Comparison of ENCODE assay signal across 11 cellular contexts in the genomic region with DNA sequence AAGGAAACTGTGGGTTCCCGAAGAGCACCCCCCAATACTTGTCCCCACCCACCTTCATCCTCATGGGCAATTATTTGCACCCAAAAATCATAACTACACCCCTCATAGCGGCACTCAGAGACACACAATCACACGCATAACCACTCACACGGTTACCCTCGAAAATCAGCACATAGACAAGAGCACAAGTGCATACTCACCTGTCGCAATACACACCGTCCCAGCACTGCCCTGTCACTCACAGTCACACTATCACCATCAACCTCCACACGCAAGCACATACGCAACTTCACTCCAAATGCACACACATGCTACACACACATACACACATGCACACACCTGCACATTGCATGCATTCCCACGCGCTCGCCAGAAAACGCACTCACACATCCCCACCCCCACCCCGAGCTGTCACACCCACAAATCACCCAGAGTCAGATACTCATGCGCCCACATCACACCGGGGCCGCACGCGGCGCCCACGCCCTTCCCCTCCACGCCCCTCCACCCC. TPM values are rescaled to one million over a fixed set of nuclear protein-coding genes. Genes with fewer than 3 reads are reported as not detected.
A peak's percentile ranks its signal among the peaks of the same experiment; 100 is the strongest.
DNase-seq lines count a peak whose midpoint lies in the region; ATAC-seq, FAIRE-seq and TF ChIP-seq lines count a peak whose summit lies in the region.
"Had no signal": no experiment of that assay in that cellular context is flagged by ENCODE, and none has a peak within 500 bp of the region (broad histone marks: within the 10 kb centered on the region; RNA-seq: fewer than 3 reads in every experiment).

No MANE protein-coding gene starts in this region.

- TF ChIP-seq EP300 in GM12878 (IDR thresholded peaks at IDR 0.05; ENCODE audit: borderline replicate concordance in 1 of 2, control insufficient read depth in 1 of 2, low read depth in 2 of 2, low read length in 2 of 2): no peak

- no peak overlapping the region for H3K4me3 ChIP-seq in GM12878
- H3K4me3 ChIP-seq in spleen: peak overlapping the region in 6 of 8 donors; percentile 15 to 48 (median 21)

- H3K36me3 ChIP-seq in GM12878 (ENCODE audit: control insufficient read depth in 2 of 2, insufficient read depth in 2 of 2, low read length in 1 of 2) (no peaks in the 10 kb centered on the region), spleen (no peaks in the 10 kb centered on the region)

- no peaks in the 10 kb centered on the region for H3K9me3 Mint-ChIP-seq in immature natural killer cell

- RAD21 ChIA-PET in GM12878 (lab: Charles Lee; ENCODE audit: unreplicated experiment): interaction anchor here (1.4 kb wide), 1 partner anchor 18 kb away, joined by 5 read pairs; no protein-coding TSS in a partner anchor

- POLR2A ChIA-PET in GM12878 (lab: Charles Lee): no interaction called here

- no peaks in the 10 kb centered on the region for H3K36me3 Mint-ChIP-seq in immature natural killer cell

- CTCF ChIA-PET in GM12878 (lab: Yijun Ruan, JAX): interaction anchor here (2.1 kb wide), 1 partner anchor 18 kb away, joined by 6 read pairs; no protein-coding TSS in a partner anchor

- TF ChIP-seq POLR2A in GM12878 (IDR thresholded peaks at IDR 0.05; ENCODE audit: low read depth, low read length) (no peak), spleen (IDR thresholded peaks at IDR 0.05) (no peak)

- H3K27ac ChIP-seq in GM12878 (ENCODE audit: control insufficient read depth, insufficient read depth) (no peak overlapping the region), spleen (no peak overlapping the region)

- peak; percentile 18 to 26 for DNase-seq in activated CD4-positive, alpha-beta T cell treated with anti-CD3 and anti-CD28 coated beads for 4 hours
- DNase-seq in activated CD4-positive, alpha-beta T cell treated with anti-CD3 and anti-CD28 coated beads for 1 hour: no peak
- DNase-seq in GM12878 (ENCODE audit: low read depth, low spot score) (no peak), immature natural killer cell (peak in 1 of 3 donors; percentile 36), spleen (no peak), NCI-H345 treated with DMSO at 0.1 percent for 48 hours (lab: John Stamatoyannopoulos, UW; ENCODE audit: unreplicated experiment) (no peak)
- DNase-seq: KBM-7 had no signal

- TF ChIP-seq RAD21 in GM12878 (IDR thresholded peaks at IDR 0.05; ENCODE audit: insufficient read depth, low read depth, low read length): no peak

- H3K4me1 Mint-ChIP-seq in immature natural killer cell: peaks cover 50 to 56% of the 10 kb centered on the region in 2 donors

- H3K27ac Mint-ChIP-seq in immature natural killer cell: peak overlapping the region in 4 of 6 donors; percentile 0 to 88 (median 54)

- no peaks in the 10 kb centered on the region; the same call in 2 of the 3 replicates for H3K9me3 ChIP-seq in GM12878 (replicated peaks; ENCODE audit: control insufficient read depth, insufficient read depth, low read length)
- no peaks in the 10 kb centered on the region for H3K9me3 ChIP-seq in spleen

- H3K4me1 ChIP-seq in GM12878 (ENCODE audit: control insufficient read depth, insufficient read depth, low read length) (no peaks in the 10 kb centered on the region), spleen (peaks cover 0 to 29% (median 9%) of the 10 kb centered on the region in 6 donors)

- ATAC-seq in GM12878 (no peak), GM19035 (IDR thresholded peaks at IDR 0.05; ENCODE audit: unreplicated experiment) (no peak), HG03095 (IDR thresholded peaks at IDR 0.05; ENCODE audit: unreplicated experiment) (no peak)

- FAIRE-seq in GM12878 (lab: Jason Lieb, UNC): no peak
- FAIRE-seq: A204.1, TTC549 had no signal

- H3K4me2 ChIP-seq in GM12878 (ENCODE audit: control insufficient read depth, insufficient read depth): no peak overlapping the region

- intact Hi-C loops in GM12878 (cut with micrococcal nuclease; ENCODE audit: unreplicated experiment) (no loop called here), spleen (cut with DNase I; ENCODE audit: low total_unique reads) (no loop called here)

- in situ Hi-C loops in GM12878 (cut with MboI): no loop called here

- BruUV-seq in GM12878 (replicated peaks; lab: Mats Ljungman, UMichigan): no TSS peak

- no peak overlapping the region for H3K9ac ChIP-seq in GM12878 (ENCODE audit: control insufficient read depth, insufficient read depth, low read length)

- peaks cover 3 to 4% of the 10 kb centered on the region in 2 experiments; a peak in 3 of 4 replicates for H3K27me3 ChIP-seq in GM12878 (replicated peaks in 1 of 2; ENCODE audit: control insufficient read depth in 2 of 2, insufficient read depth in 2 of 2, low read length in 1 of 2)
- peaks cover 0 to 100% (median 31%) of the 10 kb centered on the region in 7 donors for H3K27me3 ChIP-seq in spleen (replicated peaks in 1 of 7)

- TF ChIP-seq CTCF in GM12878 (IDR thresholded peaks at IDR 0.05 in 2 of 3, conservative IDR thresholded peaks at IDR 0.05 in 1 of 3; ENCODE audit: control insufficient read depth in 2 of 3, extremely low read depth in 1 of 3, insufficient read depth in 1 of 3, low read depth in 3 of 3, low read length in 3 of 3) (no peak), spleen (IDR thresholded peaks at IDR 0.05 in 8 of 11, conservative IDR thresholded peaks at IDR 0.05 in 3 of 11) (no peak)

- SMC1A ChIA-PET in GM12878 (lab: Charles Lee; ENCODE audit: uncharacterized antibody, unreplicated experiment): no interaction called here

- peak overlapping the region; percentile 78 to 89 (median 84) for H3K4me3 Mint-ChIP-seq in immature natural killer cell

- H3K27me3 Mint-ChIP-seq in immature natural killer cell (ENCODE audit: low read depth in 3 of 3): peaks cover 16 to 29% (median 24%) of the 10 kb centered on the region in 3 donors

- H2AFZ ChIP-seq in GM12878 (ENCODE audit: control insufficient read depth, low read depth, low read length): no peak overlapping the region

- H4K20me1 ChIP-seq in GM12878 (ENCODE audit: control insufficient read depth, insufficient read depth): no peaks in the 10 kb centered on the region

- H3K79me2 ChIP-seq in GM12878 (ENCODE audit: control insufficient read depth, insufficient read depth, low read length): no peaks in the 10 kb centered on the region

- WGBS in GM12878 (ENCODE audit: insufficient coverage, insufficient replicate concordance, low lambda C conversion rate, missing lambda C conversion rate): 32% methylated on average over 21 of the region's 22 CpGs
- 10 to 20% (median 15%) methylated on average over 21 to 22 of the region's 22 CpGs for WGBS in spleen, 5 donors

TF ChIP-seq in GM12878, 131 proteins besides CTCF, POLR2A, EP300 and RAD21:
- TF ChIP-seq, protein P1, sequence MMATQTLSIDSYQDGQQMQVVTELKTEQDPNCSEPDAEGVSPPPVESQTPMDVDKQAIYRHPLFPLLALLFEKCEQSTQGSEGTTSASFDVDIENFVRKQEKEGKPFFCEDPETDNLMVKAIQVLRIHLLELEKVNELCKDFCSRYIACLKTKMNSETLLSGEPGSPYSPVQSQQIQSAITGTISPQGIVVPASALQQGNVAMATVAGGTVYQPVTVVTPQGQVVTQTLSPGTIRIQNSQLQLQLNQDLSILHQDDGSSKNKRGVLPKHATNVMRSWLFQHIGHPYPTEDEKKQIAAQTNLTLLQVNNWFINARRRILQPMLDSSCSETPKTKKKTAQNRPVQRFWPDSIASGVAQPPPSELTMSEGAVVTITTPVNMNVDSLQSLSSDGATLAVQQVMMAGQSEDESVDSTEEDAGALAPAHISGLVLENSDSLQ (IDR thresholded peaks at IDR 0.05): peak; percentile 78
- TF ChIP-seq TCF7 (IDR thresholded peaks at IDR 0.05; ENCODE audit: borderline replicate concordance): no peak
- TF ChIP-seq BCL11A (IDR thresholded peaks at IDR 0.05; ENCODE audit: low read depth, low read length): no peak

RNA-seq across cellular contexts. Expression of gene COL5A3, which starts 0.5 kb away (rescaled TPM):
- 1.4 TPM in 2 replicates for total RNA-seq in GM12878 (2013; cell fraction: nucleolus; rRNA removed)
- total RNA-seq in GM12878 (2014; rRNA removed) (under 0.01 and 0.05 TPM in 2 replicates), GM12878 (2014; rRNA removed; fragmentation: Illumina TruSeq; extraction: Trizol) (0.05 and 0.09 TPM in 2 replicates), GM12878 (2021) (0.18 and 0.19 TPM in 2 replicates), spleen (1 to 10 TPM in 3 of 7 donors, under 1 TPM in 4; 0.51 to 4.8 (median 0.70) TPM)
- 0.04 TPM for polyA plus RNA-seq in GM12878 (2011; ENCODE audit: low read depth)
- polyA plus RNA-seq in GM12878 (2011; rRNA removed) (5.5 and 8.3 TPM in 2 replicates), GM12878 (2014; fragmentation: Illumina TruSeq; extraction: Trizol) (0.03 and 0.06 TPM in 2 replicates), GM12878 (2014; fragmentation: Nextera tagmentation; extraction: Ambion mirVana) (under 1 TPM in 1 of 2 experiments, not detected in 1; 0.04 TPM), GM12878 (2014; rRNA removed) (0.10 and 0.13 TPM in 2 replicates), GM12878 (2016; fragmentation: Nextera tagmentation; extraction: Ambion mirVana) (under 1 TPM in 1 of 2 experiments, not detected in 1; 0.32 TPM), immature natural killer cell (not detected), spleen (1 to 10 TPM; 1.0 to 2.2 (median 1.3) TPM)
- 7.8 and 9.6 TPM in 2 replicates for polyA plus RNA-seq in GM12878 (2011; cell fraction: cytosol; rRNA removed)
- 62.0 and 70.8 TPM in 2 replicates for polyA plus RNA-seq in GM12878 (2011; cell fraction: nucleus; rRNA removed)
- 0.29 and 0.34 TPM in 2 replicates for polyA plus RNA-seq in GM12878 (2012)
- 4.9 and 9.5 TPM in 2 replicates for polyA minus RNA-seq in GM12878 (2011; rRNA and poly(A)+ RNA removed)
- polyA minus RNA-seq in GM12878 (2011; cell fraction: cytosol; rRNA and poly(A)+ RNA removed): 5.0 and 5.7 TPM in 2 replicates
- 10.3 and 11.0 TPM in 2 replicates for polyA minus RNA-seq in GM12878 (2011; cell fraction: nucleus; rRNA and poly(A)+ RNA removed)

RNA-seq across cellular contexts. Expression of gene RDH8, which starts 3.5 kb away (rescaled TPM):
- total RNA-seq in GM12878 (2013; cell fraction: nucleolus; rRNA removed): not detected in 2 replicates
- total RNA-seq in GM12878 (2014; rRNA removed) (not detected in 2 replicates), GM12878 (2014; rRNA removed; fragmentation: Illumina TruSeq; extraction: Trizol) (not detected in 2 replicates), GM12878 (2021) (not detected in 2 replicates), spleen (not detected)
- not detected for polyA plus RNA-seq in GM12878 (2011; ENCODE audit: low read depth)
- polyA plus RNA-seq in GM12878 (2011; rRNA removed) (0.46 and 0.58 TPM in 2 replicates), GM12878 (2014; fragmentation: Illumina TruSeq; extraction: Trizol) (not detected in 2 replicates), GM12878 (2014; fragmentation: Nextera tagmentation; extraction: Ambion mirVana) (under 1 TPM in 1 of 2 experiments, not detected in 1; 0.04 TPM), GM12878 (2014; rRNA removed) (0.05 TPM in 1 of 2 replicates, not detected in the other), GM12878 (2016; fragmentation: Nextera tagmentation; extraction: Ambion mirVana) (not detected), immature natural killer cell (not detected), spleen (not detected)
- 0.87 and 0.95 TPM in 2 replicates for polyA plus RNA-seq in GM12878 (2011; cell fraction: cytosol; rRNA removed)
- polyA plus RNA-seq in GM12878 (2011; cell fraction: nucleus; rRNA removed): 0.66 and 0.76 TPM in 2 replicates
- not detected in 2 replicates for polyA plus RNA-seq in GM12878 (2012)
- 0.15 and 0.52 TPM in 2 replicates for polyA minus RNA-seq in GM12878 (2011; rRNA and poly(A)+ RNA removed)
- polyA minus RNA-seq in GM12878 (2011; cell fraction: cytosol; rRNA and poly(A)+ RNA removed): not detected in 2 replicates
- not detected in 2 replicates for polyA minus RNA-seq in GM12878 (2011; cell fraction: nucleus; rRNA and poly(A)+ RNA removed)

Comparison
In these comparisons a context has a peak if more than half of its experiments do, and no peak if none do; other contexts are left out.
1. DNase-seq: peak in activated CD4-positive, alpha-beta T cell treated with anti-CD3 and anti-CD28 coated beads for 4 hours (2 of 2); none in activated CD4-positive, alpha-beta T cell treated with anti-CD3 and anti-CD28 coated beads for 1 hour (single experiment), GM12878 (single experiment), spleen (single experiment) and NCI-H345 treated with DMSO at 0.1 percent for 48 hours (single experiment).